In genomic region chrX:132490086-132490419, GRCh38 we compare ENCODE assay signal across 8 cellular contexts. TPM values are rescaled to one million over a fixed set of nuclear protein-coding genes. Genes with fewer than 3 reads are reported as not detected.
DNase-seq lines count a peak whose midpoint lies in the region; ATAC-seq and TF ChIP-seq lines count a peak whose summit lies in the region.

No MANE protein-coding gene starts in this region.

- no peak for DNase-seq in stimulated activated naive CD8-positive, alpha-beta T cell treated with anti-CD3 and anti-CD28 coated beads, Interleukin-15, Interleukin-2, amounts not matched to agents 100 U/mL and 50 U/mL, for 24 hours
- no peak for DNase-seq in activated CD8-positive, alpha-beta T cell treated with anti-CD3 and anti-CD28 coated beads for 36 hours
- no peak for DNase-seq in kidney epithelial cell (ENCODE audit: low read depth)
- peak; percentile 18 for DNase-seq in transverse colon
- DNase-seq in midbrain (lab: John Stamatoyannopoulos, UW): no peak
- DNase-seq in CD1c-positive myeloid dendritic cell (ENCODE audit: extremely low spot score): no peak

- H3K27ac Mint-ChIP-seq in stimulated activated naive CD8-positive, alpha-beta T cell treated with anti-CD3 and anti-CD28 coated beads, Interleukin-15, Interleukin-2, amounts not matched to agents 100 ng/mL and 50 ng/mL, for 24 hours: peak overlapping the region; percentile 95
- H3K27ac Mint-ChIP-seq in activated CD8-positive, alpha-beta T cell treated with anti-CD3 and anti-CD28 coated beads for 36 hours: peak overlapping the region; percentile 95

- H3K4me3 ChIP-seq in kidney epithelial cell (ENCODE audit: low read depth, low read length) (peak overlapping the region; percentile 54), transverse colon (peak overlapping the region in 3 of 4 donors; percentile 48 to 66 (median 63))

- H3K36me3 Mint-ChIP-seq in stimulated activated naive CD8-positive, alpha-beta T cell treated with anti-CD3 and anti-CD28 coated beads, Interleukin-15, Interleukin-2, amounts not matched to agents 100 ng/mL and 50 ng/mL, for 24 hours (ENCODE audit: low read depth): peaks cover 3% of the 10 kb centered on the region
- no peaks in the 10 kb centered on the region for H3K36me3 Mint-ChIP-seq in activated CD8-positive, alpha-beta T cell treated with anti-CD3 and anti-CD28 coated beads for 36 hours (ENCODE audit: low read depth)

- peak overlapping the region; percentile 84 to 91 (median 90) for H3K27ac ChIP-seq in transverse colon

- TF ChIP-seq CTCF in activated CD8-positive, alpha-beta T cell treated with anti-CD3 and anti-CD28 coated beads for 36 hours (IDR thresholded peaks at IDR 0.05): no peak
- TF ChIP-seq CTCF in kidney epithelial cell (IDR thresholded peaks at IDR 0.05; ENCODE audit: insufficient read depth, low read length, poor library complexity, severe bottlenecking) (no peak), transverse colon (IDR thresholded peaks at IDR 0.05) (no peak)

- no peaks in the 10 kb centered on the region for H3K27me3 Mint-ChIP-seq in stimulated activated naive CD8-positive, alpha-beta T cell treated with anti-CD3 and anti-CD28 coated beads, Interleukin-15, Interleukin-2, amounts not matched to agents 100 ng/mL and 50 ng/mL, for 24 hours
- no peaks in the 10 kb centered on the region for H3K27me3 Mint-ChIP-seq in activated CD8-positive, alpha-beta T cell treated with anti-CD3 and anti-CD28 coated beads for 36 hours

- in situ Hi-C loops in transverse colon (cut with MboI; ENCODE audit: low pct_ligation_motif_present in 1 of 4, low pct_unique_long_range_greater_than_20kb in 1 of 4, low sequenced_read_pairs in 3 of 4): no loop called here

- no peaks in the 10 kb centered on the region for H3K27me3 ChIP-seq in kidney epithelial cell (ENCODE audit: control insufficient read depth, insufficient read depth, low read length)
- H3K27me3 ChIP-seq in transverse colon: no peaks in the 10 kb centered on the region

- TF ChIP-seq POLR2A in transverse colon (IDR thresholded peaks at IDR 0.05): no peak

- CTCF ChIA-PET in activated CD8-positive, alpha-beta T cell treated with anti-CD3 and anti-CD28 coated beads for 36 hours (lab: Charles Lee): interaction anchor here (1.2 to 1.8 kb wide), 2 partner anchors 8 to 125 kb away, joined by 3 to 7 read pairs; no protein-coding TSS in a partner anchor

- 42% methylated on average over 11 of the region's 11 CpGs; no CpG with 5 or more reads in 1 of the 2 donors for WGBS in transverse colon (ENCODE audit: low coverage in 1 of 2), 2 donors

- TF ChIP-seq EP300 in transverse colon (IDR thresholded peaks at IDR 0.05; ENCODE audit: low read depth): no peak

- no peak for ATAC-seq in stimulated activated naive CD8-positive, alpha-beta T cell treated with anti-CD3 and anti-CD28 coated beads, Interleukin-15, Interleukin-2, amounts not matched to agents 100 U/mL and 50 U/mL, for 24 hours
- ATAC-seq in HG03432 (IDR thresholded peaks at IDR 0.05; ENCODE audit: unreplicated experiment): peak; percentile 14
- peak; percentile 6 for ATAC-seq in activated CD8-positive, alpha-beta T cell treated with anti-CD3 and anti-CD28 coated beads for 36 hours

- intact Hi-C loops in activated CD8-positive, alpha-beta T cell treated with anti-CD3 and anti-CD28 coated beads for 36 hours (cut with micrococcal nuclease): no loop called here
- intact Hi-C loops in transverse colon (cut with DNase I; ENCODE audit: low total_unique reads): no loop called here

- H3K4me1 Mint-ChIP-seq in stimulated activated naive CD8-positive, alpha-beta T cell treated with anti-CD3 and anti-CD28 coated beads, Interleukin-15, Interleukin-2, amounts not matched to agents 100 ng/mL and 50 ng/mL, for 24 hours (ENCODE audit: low read depth): peaks cover 44% of the 10 kb centered on the region
- peaks cover 33% of the 10 kb centered on the region for H3K4me1 Mint-ChIP-seq in activated CD8-positive, alpha-beta T cell treated with anti-CD3 and anti-CD28 coated beads for 36 hours (ENCODE audit: low read depth)

- H3K9me3 ChIP-seq in transverse colon: no peaks in the 10 kb centered on the region

- H3K4me1 ChIP-seq in transverse colon: peaks cover 0 to 30% (median 5%) of the 10 kb centered on the region in 4 donors

- H3K4me3 Mint-ChIP-seq in stimulated activated naive CD8-positive, alpha-beta T cell treated with anti-CD3 and anti-CD28 coated beads, Interleukin-15, Interleukin-2, amounts not matched to agents 100 ng/mL and 50 ng/mL, for 24 hours: peak overlapping the region; percentile 89
- H3K4me3 Mint-ChIP-seq in activated CD8-positive, alpha-beta T cell treated with anti-CD3 and anti-CD28 coated beads for 36 hours: peak overlapping the region; percentile 88

- H3K9me3 Mint-ChIP-seq in stimulated activated naive CD8-positive, alpha-beta T cell treated with anti-CD3 and anti-CD28 coated beads, Interleukin-15, Interleukin-2, amounts not matched to agents 100 ng/mL and 50 ng/mL, for 24 hours: no peaks in the 10 kb centered on the region
- no peaks in the 10 kb centered on the region for H3K9me3 Mint-ChIP-seq in activated CD8-positive, alpha-beta T cell treated with anti-CD3 and anti-CD28 coated beads for 36 hours

- POLR2A ChIA-PET in activated CD8-positive, alpha-beta T cell treated with anti-CD3 and anti-CD28 coated beads for 36 hours (lab: Charles Lee): interaction anchor here (2.0 kb wide), 1 partner anchor 10 kb away, joined by 5 read pairs; no protein-coding TSS in a partner anchor

- no peaks in the 10 kb centered on the region for H3K36me3 ChIP-seq in kidney epithelial cell (ENCODE audit: control insufficient read depth, insufficient read depth, low read length)
- no peaks in the 10 kb centered on the region for H3K36me3 ChIP-seq in transverse colon

RNA-seq across cellular contexts. Expression of gene MBNL3, which starts 1.2 kb away (rescaled TPM):
- total RNA-seq in activated CD8-positive, alpha-beta T cell treated with anti-CD3 and anti-CD28 coated beads for 36 hours: 10 to 100 TPM; 19.8 to 23.3 TPM
- total RNA-seq in kidney epithelial cell (3.0 and 3.3 TPM in 2 replicates), transverse colon (10 to 100 TPM in 3 of 4 donors, 1 to 10 TPM in 1; 4.6 to 40.8 (median 34.3) TPM)
